In the genomic region with DNA sequence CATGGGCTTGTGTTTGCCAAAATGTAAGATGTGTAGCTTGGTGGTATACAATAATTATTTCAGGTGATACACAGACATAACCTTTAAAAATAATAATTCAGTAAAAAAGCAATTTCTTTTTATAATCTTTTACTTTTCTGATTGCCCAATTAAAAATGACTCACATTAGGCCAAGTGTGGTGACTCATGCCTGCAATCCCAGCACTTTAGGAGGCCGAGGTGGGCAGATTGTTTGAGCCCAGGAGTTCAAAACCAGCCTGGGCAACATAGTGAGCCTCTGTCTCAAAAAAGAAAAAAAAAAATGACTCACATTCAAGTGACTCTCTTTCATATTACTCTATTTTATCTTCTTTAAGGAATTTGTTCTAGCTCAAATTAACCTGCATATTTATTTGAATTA, we compare ENCODE assay signal across 20 cellular contexts.
"Had no signal": no experiment of that assay in that cellular context is flagged by ENCODE, and none has a peak within 500 bp of the region (broad histone marks: within the 10 kb centered on the region; RNA-seq: fewer than 3 reads in every experiment).

No MANE protein-coding gene starts in this region.

- H3K9me3 ChIP-seq: colonic mucosa, sigmoid colon, transverse colon had no signal

- H3K27me3 ChIP-seq: brain microvascular endothelial cell, colonic mucosa, sigmoid colon, transverse colon had no signal

- H3K4me1 ChIP-seq: colonic mucosa, sigmoid colon, transverse colon had no signal

- H3K4me2 ChIP-seq: smooth muscle cell had no signal

- H3K36me3 ChIP-seq: brain microvascular endothelial cell, colonic mucosa, sigmoid colon, transverse colon had no signal

- ATAC-seq: activated CD4-positive, CD25-positive, alpha-beta regulatory T cell treated with anti-CD3 and anti-CD28 coated beads, Interleukin-2, amount 50 U/mL, for 24 hours; activated CD8-positive, alpha-beta memory T cell treated with anti-CD3 and anti-CD28 coated beads, Interleukin-2, amount 10 ng/mL, durations not matched to agents 7 days and 5 days; activated CD8-positive, alpha-beta T cell treated with anti-CD3 and anti-CD28 coated beads for 36 hours; left lobe of liver; naive thymus-derived CD8-positive, alpha-beta T cell; stimulated activated memory B cell treated with anti-CD40 and anti-IgM and Interleukin-4, amounts not matched to agents 10 μg/mL and 1 μg/mL and 100 μg/mL, for 72 hours had no signal

- H3K4me3 ChIP-seq: colonic mucosa, dorsolateral prefrontal cortex, lung, sigmoid colon, smooth muscle cell, transverse colon had no signal

- DNase-seq: activated CD4-positive, alpha-beta T cell treated with anti-CD3 and anti-CD28 coated beads, Interleukin-2, amount 10 ng/mL, durations not matched to agents 24 days and 14 days; activated CD8-positive, alpha-beta memory T cell treated with anti-CD3 and anti-CD28 coated beads, Interleukin-2, amount 10 ng/mL, durations not matched to agents 7 days and 5 days; activated CD8-positive, alpha-beta T cell treated with anti-CD3 and anti-CD28 coated beads for 36 hours; activated gamma-delta T cell; aorta; brain microvascular endothelial cell; colonic mucosa; dorsolateral prefrontal cortex; foreskin melanocyte; naive thymus-derived CD8-positive, alpha-beta T cell; retina; sigmoid colon; stimulated activated CD4-positive, alpha-beta T cell treated with anti-CD3 and anti-CD28 coated beads, Interleukin-15, amount 100 ng/mL, for 24 hours; transverse colon had no signal

- H3K27ac ChIP-seq: brain microvascular endothelial cell, colonic mucosa, dorsolateral prefrontal cortex, sigmoid colon, transverse colon, VCaP had no signal
